19 cellular contexts compared by ENCODE assay signal in the genomic region with DNA sequence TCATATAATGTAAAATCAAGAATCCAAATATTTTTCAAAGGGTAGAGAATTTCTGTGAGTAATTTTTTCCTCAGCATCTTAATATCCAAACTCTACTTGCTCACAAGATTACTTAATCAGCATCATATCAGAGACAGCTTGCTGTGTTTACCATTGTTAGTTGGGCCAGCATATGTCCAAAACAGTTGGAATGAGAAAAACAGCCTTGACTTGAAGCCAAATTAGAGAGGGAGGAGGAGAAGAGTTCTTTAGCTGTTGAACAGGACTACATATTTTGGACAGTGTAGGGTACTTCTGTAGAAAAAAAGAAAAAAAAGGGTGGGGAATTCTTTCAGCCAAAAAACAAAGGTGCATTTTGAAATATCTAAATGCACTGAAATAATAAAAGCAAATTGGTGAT.
"Had no signal": no experiment of that assay in that cellular context is flagged by ENCODE, and none has a peak within 500 bp of the region (broad histone marks: within the 10 kb centered on the region; RNA-seq: fewer than 3 reads in every experiment).

No MANE protein-coding gene starts in this region.

- ATAC-seq: activated naive CD8-positive, alpha-beta T cell treated with anti-CD3 and anti-CD28 coated beads, Interleukin-2, amount 50 U/mL, for 24 hours; activated T-helper 17 cell treated with anti-CD3 and anti-CD28 coated beads, Interleukin-2, amount 50 U/mL, for 72 hours; naive thymus-derived CD8-positive, alpha-beta T cell; pancreas; stimulated activated effector memory CD8-positive, alpha-beta T cell treated with anti-CD3 and anti-CD28 coated beads, Interleukin-12 subunit alpha, Interleukin-12 subunit beta, amount 100 ng/mL, for 72 hours had no signal

- H3K9me3 Mint-ChIP-seq: activated naive CD4-positive, alpha-beta T cell treated with anti-CD3 and anti-CD28 coated beads for 36 hours; activated naive CD8-positive, alpha-beta T cell treated with anti-CD3 and anti-CD28 coated beads, Interleukin-2, amount 50 U/mL, for 24 hours; activated T-helper 17 cell treated with anti-CD3 and anti-CD28 coated beads, Interleukin-2, amount 50 U/mL, for 72 hours; naive thymus-derived CD8-positive, alpha-beta T cell; stimulated activated effector memory CD8-positive, alpha-beta T cell treated with anti-CD3 and anti-CD28 coated beads, Interleukin-12 subunit alpha, Interleukin-12 subunit beta, amount 100 ng/mL, for 72 hours had no signal

- H3K4me3 ChIP-seq: cardiac muscle cell, coronary artery, esophagus muscularis mucosa, heart right ventricle, lung, pancreas, thyroid gland had no signal

- H3K4me3 Mint-ChIP-seq: activated naive CD4-positive, alpha-beta T cell treated with anti-CD3 and anti-CD28 coated beads for 36 hours; activated naive CD8-positive, alpha-beta T cell treated with anti-CD3 and anti-CD28 coated beads, Interleukin-2, amount 50 U/mL, for 24 hours; activated T-helper 17 cell treated with anti-CD3 and anti-CD28 coated beads, Interleukin-2, amount 50 U/mL, for 72 hours; naive thymus-derived CD8-positive, alpha-beta T cell; stimulated activated effector memory CD8-positive, alpha-beta T cell treated with anti-CD3 and anti-CD28 coated beads, Interleukin-12 subunit alpha, Interleukin-12 subunit beta, amount 100 ng/mL, for 72 hours had no signal

- H3K9me3 ChIP-seq: esophagus muscularis mucosa, heart right ventricle, pancreas, thyroid gland had no signal

- H3K36me3 ChIP-seq: cardiac muscle cell, esophagus muscularis mucosa, heart right ventricle, pancreas, thyroid gland had no signal

- H3K27me3 Mint-ChIP-seq: activated naive CD8-positive, alpha-beta T cell treated with anti-CD3 and anti-CD28 coated beads, Interleukin-2, amount 50 U/mL, for 24 hours; activated T-helper 17 cell treated with anti-CD3 and anti-CD28 coated beads, Interleukin-2, amount 50 U/mL, for 72 hours; naive thymus-derived CD8-positive, alpha-beta T cell had no signal

- DNase-seq: activated CD4-positive, alpha-beta T cell treated with anti-CD3 and anti-CD28 coated beads for 1 hour; activated CD4-positive, alpha-beta T cell treated with anti-CD3 and anti-CD28 coated beads, Interleukin-2, amount 50 U/mL, for 4 hours; activated naive CD4-positive, alpha-beta T cell treated with anti-CD3 and anti-CD28 coated beads for 36 hours; activated naive CD8-positive, alpha-beta T cell treated with anti-CD3 and anti-CD28 coated beads, Interleukin-2, amount 50 U/mL, for 24 hours; effector CD4-positive, alpha-beta T cell; foreskin melanocyte; heart right ventricle; naive thymus-derived CD8-positive, alpha-beta T cell; pancreas; stimulated activated CD4-positive, alpha-beta T cell treated with anti-CD3 and anti-CD28 coated beads, Interleukin-12 subunit alpha, Interleukin-12 subunit beta, amount 100 ng/mL, for 4 hours; stimulated activated CD4-positive, alpha-beta T cell treated with anti-CD3 and anti-CD28 coated beads, Interleukin-2, amount 100 ng/mL, for 24 hours; T-helper 1 cell; thyroid gland had no signal

- H3K4me1 Mint-ChIP-seq: activated T-helper 17 cell treated with anti-CD3 and anti-CD28 coated beads, Interleukin-2, amount 50 U/mL, for 72 hours had no signal

- H3K27me3 ChIP-seq: cardiac muscle cell, esophagus muscularis mucosa, heart right ventricle, pancreas, thyroid gland had no signal

- H3K27ac ChIP-seq: cardiac muscle cell, esophagus muscularis mucosa, pancreas, thyroid gland had no signal

- H3K27ac Mint-ChIP-seq: activated naive CD4-positive, alpha-beta T cell treated with anti-CD3 and anti-CD28 coated beads for 36 hours; activated naive CD8-positive, alpha-beta T cell treated with anti-CD3 and anti-CD28 coated beads, Interleukin-2, amount 50 U/mL, for 24 hours; activated T-helper 17 cell treated with anti-CD3 and anti-CD28 coated beads, Interleukin-2, amount 50 U/mL, for 72 hours; naive thymus-derived CD8-positive, alpha-beta T cell; stimulated activated effector memory CD8-positive, alpha-beta T cell treated with anti-CD3 and anti-CD28 coated beads, Interleukin-12 subunit alpha, Interleukin-12 subunit beta, amount 100 ng/mL, for 72 hours had no signal

- H3K36me3 Mint-ChIP-seq: naive thymus-derived CD8-positive, alpha-beta T cell; stimulated activated effector memory CD8-positive, alpha-beta T cell treated with anti-CD3 and anti-CD28 coated beads, Interleukin-12 subunit alpha, Interleukin-12 subunit beta, amount 100 ng/mL, for 72 hours had no signal
